In the genomic region with DNA sequence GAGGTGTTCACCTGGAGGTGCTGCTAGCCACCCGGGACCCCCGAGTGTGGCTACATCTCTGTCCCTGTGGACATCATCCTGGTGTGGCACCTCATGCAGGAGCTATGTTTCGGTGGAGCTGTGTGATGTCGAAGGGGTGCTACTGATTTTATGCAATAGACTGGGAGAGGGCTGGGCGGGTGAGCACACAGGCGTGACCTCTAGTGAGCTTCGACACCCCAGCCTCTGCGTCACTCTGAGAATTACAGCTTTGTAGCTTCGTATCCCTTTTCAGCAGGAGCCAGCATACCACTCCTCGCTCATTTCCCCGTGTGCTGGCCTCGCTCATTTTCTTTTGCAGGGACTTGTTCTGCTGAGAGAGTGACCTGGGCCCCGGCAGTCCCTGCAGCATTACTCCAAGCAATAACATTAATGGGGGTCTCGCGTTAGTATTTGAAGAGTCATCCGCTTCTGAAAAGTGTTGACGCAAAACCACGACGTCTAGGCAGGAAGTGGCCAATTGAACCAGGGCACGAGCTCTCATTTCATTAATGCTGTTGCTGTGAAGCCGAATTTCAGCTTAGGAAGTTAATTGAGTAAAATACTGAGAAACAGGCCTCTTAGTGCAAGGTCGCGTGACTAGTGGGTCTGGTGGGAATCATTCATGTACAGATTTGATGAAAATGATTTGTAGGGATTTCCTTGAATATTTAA, we compare ENCODE assay signal across 21 cellular contexts.
"Had no signal": no experiment of that assay in that cellular context is flagged by ENCODE, and none has a peak within 500 bp of the region (broad histone marks: within the 10 kb centered on the region; RNA-seq: fewer than 3 reads in every experiment).

No MANE protein-coding gene starts in this region.

- H3K4me3 Mint-ChIP-seq: activated naive CD4-positive, alpha-beta T cell treated with anti-CD3 and anti-CD28 coated beads, Interleukin-2, amount 50 U/mL, for 24 hours; mesothelial cell of epicardium; naive thymus-derived CD8-positive, alpha-beta T cell; stimulated activated naive CD8-positive, alpha-beta T cell treated with anti-CD3 and anti-CD28 coated beads, Interleukin-15, Interleukin-2, amounts not matched to agents 100 ng/mL and 50 ng/mL, for 24 hours had no signal

- H3K27ac ChIP-seq: body of pancreas, cardiac muscle cell, left lung, spleen, tibial artery, WERI-Rb-1 had no signal

- DNase-seq: activated CD4-positive, alpha-beta T cell treated with anti-CD3 and anti-CD28 coated beads, Interleukin-2, amount 50 U/mL, for 1 hour; activated CD4-positive, CD25-positive, alpha-beta regulatory T cell treated with anti-CD3 and anti-CD28 coated beads, Interleukin-2, amount 50 U/mL, for 72 hours; activated gamma-delta T cell treated with Interleukin-2 at 50 U/mL for 16 hours; activated T-cell treated with anti-CD3 and anti-CD28 coated beads, Interleukin-2, amount 50 U/mL, for 1 hour; anterior cingulate cortex; body of pancreas; foreskin fibroblast; kidney; left lung; naive thymus-derived CD8-positive, alpha-beta T cell; retina; spleen; stimulated activated CD4-positive, alpha-beta T cell treated with anti-CD3 and anti-CD28 coated beads, Interleukin-4, amount 100 ng/mL, for 24 hours; tibial artery; WERI-Rb-1 had no signal

- H3K36me3 ChIP-seq: cardiac muscle cell, left lung, spleen, tibial artery, WERI-Rb-1 had no signal

- H3K9me3 Mint-ChIP-seq: activated naive CD4-positive, alpha-beta T cell treated with anti-CD3 and anti-CD28 coated beads, Interleukin-2, amount 50 U/mL, for 24 hours; mesothelial cell of epicardium had no signal

- H3K4me3 ChIP-seq: body of pancreas, cardiac muscle cell, left lung, lung, spleen, tibial artery had no signal

- ATAC-seq: body of pancreas; left lung; naive thymus-derived CD8-positive, alpha-beta T cell had no signal

- H3K27me3 ChIP-seq: body of pancreas, cardiac muscle cell, left lung, spleen, tibial artery had no signal

- H3K9me3 ChIP-seq: body of pancreas, tibial artery had no signal

- H3K4me1 Mint-ChIP-seq: activated naive CD4-positive, alpha-beta T cell treated with anti-CD3 and anti-CD28 coated beads, Interleukin-2, amount 50 U/mL, for 24 hours; mesothelial cell of epicardium had no signal

- H3K36me3 Mint-ChIP-seq: activated naive CD4-positive, alpha-beta T cell treated with anti-CD3 and anti-CD28 coated beads, Interleukin-2, amount 50 U/mL, for 24 hours; mesothelial cell of epicardium; naive thymus-derived CD8-positive, alpha-beta T cell had no signal

- H3K4me1 ChIP-seq: body of pancreas, left lung, spleen, tibial artery had no signal

- H3K27ac Mint-ChIP-seq: activated naive CD4-positive, alpha-beta T cell treated with anti-CD3 and anti-CD28 coated beads, Interleukin-2, amount 50 U/mL, for 24 hours; mesothelial cell of epicardium; naive thymus-derived CD8-positive, alpha-beta T cell; progenitor cell of endocrine pancreas; stimulated activated naive CD8-positive, alpha-beta T cell treated with anti-CD3 and anti-CD28 coated beads, Interleukin-15, Interleukin-2, amounts not matched to agents 100 ng/mL and 50 ng/mL, for 24 hours had no signal

- H3K27me3 Mint-ChIP-seq: progenitor cell of endocrine pancreas had no signal
